Comparison of ENCODE assay signal across 1 cellular context in genomic region chr10:17563452-17563851, GRCh38.
A peak's percentile ranks its signal among the peaks of the same experiment; 100 is the strongest.
TF ChIP-seq lines count a peak whose summit lies in the region.

No MANE protein-coding gene starts in this region.

TF ChIP-seq in K562, 482 proteins besides CTCF, POLR2A, EP300 and RAD21 (continued from another document and continues in another):
- TF ChIP-seq ARID4B (CRISPR knock-in tag; IDR thresholded peaks at IDR 0.05) (no peak), CBFA2T2 (conservative IDR thresholded peaks at IDR 0.05) (no peak), RBM15 (IDR thresholded peaks at IDR 0.05; ENCODE audit: insufficient read depth, low read length) (no peak), E2F8 (IDR thresholded peaks at IDR 0.05; ENCODE audit: low read depth, partially characterized antibody) (no peak), NFE2L1 (tag; IDR thresholded peaks at IDR 0.05; ENCODE audit: borderline replicate concordance, low read depth) (peak; percentile 53; the same call in 1 of the 2 replicates), GABPB1 (CRISPR knock-in tag; IDR thresholded peaks at IDR 0.05) (no peak), ZNF395 (CRISPR knock-in tag; IDR thresholded peaks at IDR 0.05) (no peak), STAG1 (CRISPR knock-in tag; IDR thresholded peaks at IDR 0.05; ENCODE audit: borderline replicate concordance) (no peak), SRSF9 (IDR thresholded peaks at IDR 0.05; ENCODE audit: borderline replicate concordance, low read depth, low read length) (no peak), LEF1 (IDR thresholded peaks at IDR 0.05) (no peak), DEAF1 (CRISPR knock-in tag; IDR thresholded peaks at IDR 0.05) (no peak), MTA2 (IDR thresholded peaks at IDR 0.05; ENCODE audit: low read depth) (no peak), ZNF707 (CRISPR knock-in tag; conservative IDR thresholded peaks at IDR 0.05) (no peak), EP400 (IDR thresholded peaks at IDR 0.05) (no peak), ZKSCAN3 (CRISPR knock-in tag; IDR thresholded peaks at IDR 0.05) (no peak), ETV1 (tag; conservative IDR thresholded peaks at IDR 0.05; ENCODE audit: low read depth) (peak; percentile 69), GABPA (tag; conservative IDR thresholded peaks at IDR 0.05; ENCODE audit: low read depth) (no peak), HDAC6 (IDR thresholded peaks at IDR 0.05; ENCODE audit: low read depth, low read length) (no peak), ZNF239 (CRISPR knock-in tag; IDR thresholded peaks at IDR 0.05) (peak; percentile 29; the same call in 1 of the 2 replicates), ZFP30 (CRISPR knock-in tag; IDR thresholded peaks at IDR 0.05; ENCODE audit: borderline replicate concordance) (no peak), USF2 (CRISPR knock-in tag; IDR thresholded peaks at IDR 0.05) (no peak), MBD2 (IDR thresholded peaks at IDR 0.05; ENCODE audit: borderline replicate concordance, low read depth) (no peak), IFI16 (CRISPR knock-in tag; IDR thresholded peaks at IDR 0.05) (no peak), ELK1 (CRISPR knock-in tag; IDR thresholded peaks at IDR 0.05) (no peak), ELF2 (CRISPR knock-in tag; IDR thresholded peaks at IDR 0.05) (no peak), ZNF764 (CRISPR knock-in tag; IDR thresholded peaks at IDR 0.05; ENCODE audit: low read depth) (no peak), CXXC5 (CRISPR knock-in tag; IDR thresholded peaks at IDR 0.05) (peak; percentile 59), BDP1 (IDR thresholded peaks at IDR 0.05; ENCODE audit: insufficient read depth, insufficient read length) (no peak), NUFIP1 (IDR thresholded peaks at IDR 0.05; ENCODE audit: partially characterized antibody) (peak; percentile 50)
- TF ChIP-seq, protein P1, sequence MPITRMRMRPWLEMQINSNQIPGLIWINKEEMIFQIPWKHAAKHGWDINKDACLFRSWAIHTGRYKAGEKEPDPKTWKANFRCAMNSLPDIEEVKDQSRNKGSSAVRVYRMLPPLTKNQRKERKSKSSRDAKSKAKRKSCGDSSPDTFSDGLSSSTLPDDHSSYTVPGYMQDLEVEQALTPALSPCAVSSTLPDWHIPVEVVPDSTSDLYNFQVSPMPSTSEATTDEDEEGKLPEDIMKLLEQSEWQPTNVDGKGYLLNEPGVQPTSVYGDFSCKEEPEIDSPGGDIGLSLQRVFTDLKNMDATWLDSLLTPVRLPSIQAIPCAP (CRISPR knock-in tag; IDR thresholded peaks at IDR 0.05; ENCODE audit: borderline replicate concordance), result no peak
- TF ChIP-seq, protein P2, sequence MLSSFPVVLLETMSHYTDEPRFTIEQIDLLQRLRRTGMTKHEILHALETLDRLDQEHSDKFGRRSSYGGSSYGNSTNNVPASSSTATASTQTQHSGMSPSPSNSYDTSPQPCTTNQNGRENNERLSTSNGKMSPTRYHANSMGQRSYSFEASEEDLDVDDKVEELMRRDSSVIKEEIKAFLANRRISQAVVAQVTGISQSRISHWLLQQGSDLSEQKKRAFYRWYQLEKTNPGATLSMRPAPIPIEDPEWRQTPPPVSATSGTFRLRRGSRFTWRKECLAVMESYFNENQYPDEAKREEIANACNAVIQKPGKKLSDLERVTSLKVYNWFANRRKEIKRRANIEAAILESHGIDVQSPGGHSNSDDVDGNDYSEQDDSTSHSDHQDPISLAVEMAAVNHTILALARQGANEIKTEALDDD (IDR thresholded peaks at IDR 0.05), result no peak
- TF ChIP-seq, protein P3, sequence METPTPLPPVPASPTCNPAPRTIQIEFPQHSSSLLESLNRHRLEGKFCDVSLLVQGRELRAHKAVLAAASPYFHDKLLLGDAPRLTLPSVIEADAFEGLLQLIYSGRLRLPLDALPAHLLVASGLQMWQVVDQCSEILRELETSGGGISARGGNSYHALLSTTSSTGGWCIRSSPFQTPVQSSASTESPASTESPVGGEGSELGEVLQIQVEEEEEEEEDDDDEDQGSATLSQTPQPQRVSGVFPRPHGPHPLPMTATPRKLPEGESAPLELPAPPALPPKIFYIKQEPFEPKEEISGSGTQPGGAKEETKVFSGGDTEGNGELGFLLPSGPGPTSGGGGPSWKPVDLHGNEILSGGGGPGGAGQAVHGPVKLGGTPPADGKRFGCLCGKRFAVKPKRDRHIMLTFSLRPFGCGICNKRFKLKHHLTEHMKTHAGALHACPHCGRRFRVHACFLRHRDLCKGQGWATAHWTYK (CRISPR knock-in tag; IDR thresholded peaks at IDR 0.05), result no peak
- TF ChIP-seq, protein P4, sequence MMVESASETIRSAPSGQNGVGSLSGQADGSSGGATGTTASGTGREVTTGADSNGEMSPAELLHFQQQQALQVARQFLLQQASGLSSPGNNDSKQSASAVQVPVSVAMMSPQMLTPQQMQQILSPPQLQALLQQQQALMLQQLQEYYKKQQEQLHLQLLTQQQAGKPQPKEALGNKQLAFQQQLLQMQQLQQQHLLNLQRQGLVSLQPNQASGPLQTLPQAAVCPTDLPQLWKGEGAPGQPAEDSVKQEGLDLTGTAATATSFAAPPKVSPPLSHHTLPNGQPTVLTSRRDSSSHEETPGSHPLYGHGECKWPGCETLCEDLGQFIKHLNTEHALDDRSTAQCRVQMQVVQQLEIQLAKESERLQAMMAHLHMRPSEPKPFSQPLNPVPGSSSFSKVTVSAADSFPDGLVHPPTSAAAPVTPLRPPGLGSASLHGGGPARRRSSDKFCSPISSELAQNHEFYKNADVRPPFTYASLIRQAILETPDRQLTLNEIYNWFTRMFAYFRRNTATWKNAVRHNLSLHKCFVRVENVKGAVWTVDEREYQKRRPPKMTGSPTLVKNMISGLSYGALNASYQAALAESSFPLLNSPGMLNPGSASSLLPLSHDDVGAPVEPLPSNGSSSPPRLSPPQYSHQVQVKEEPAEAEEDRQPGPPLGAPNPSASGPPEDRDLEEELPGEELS (CRISPR knock-in tag; IDR thresholded peaks at IDR 0.05; ENCODE audit: borderline replicate concordance), result no peak
- TF ChIP-seq, protein P5, sequence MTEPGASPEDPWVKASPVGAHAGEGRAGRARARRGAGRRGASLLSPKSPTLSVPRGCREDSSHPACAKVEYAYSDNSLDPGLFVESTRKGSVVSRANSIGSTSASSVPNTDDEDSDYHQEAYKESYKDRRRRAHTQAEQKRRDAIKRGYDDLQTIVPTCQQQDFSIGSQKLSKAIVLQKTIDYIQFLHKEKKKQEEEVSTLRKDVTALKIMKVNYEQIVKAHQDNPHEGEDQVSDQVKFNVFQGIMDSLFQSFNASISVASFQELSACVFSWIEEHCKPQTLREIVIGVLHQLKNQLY (CRISPR knock-in tag; conservative IDR thresholded peaks at IDR 0.05), result no peak
- TF ChIP-seq, protein P6, sequence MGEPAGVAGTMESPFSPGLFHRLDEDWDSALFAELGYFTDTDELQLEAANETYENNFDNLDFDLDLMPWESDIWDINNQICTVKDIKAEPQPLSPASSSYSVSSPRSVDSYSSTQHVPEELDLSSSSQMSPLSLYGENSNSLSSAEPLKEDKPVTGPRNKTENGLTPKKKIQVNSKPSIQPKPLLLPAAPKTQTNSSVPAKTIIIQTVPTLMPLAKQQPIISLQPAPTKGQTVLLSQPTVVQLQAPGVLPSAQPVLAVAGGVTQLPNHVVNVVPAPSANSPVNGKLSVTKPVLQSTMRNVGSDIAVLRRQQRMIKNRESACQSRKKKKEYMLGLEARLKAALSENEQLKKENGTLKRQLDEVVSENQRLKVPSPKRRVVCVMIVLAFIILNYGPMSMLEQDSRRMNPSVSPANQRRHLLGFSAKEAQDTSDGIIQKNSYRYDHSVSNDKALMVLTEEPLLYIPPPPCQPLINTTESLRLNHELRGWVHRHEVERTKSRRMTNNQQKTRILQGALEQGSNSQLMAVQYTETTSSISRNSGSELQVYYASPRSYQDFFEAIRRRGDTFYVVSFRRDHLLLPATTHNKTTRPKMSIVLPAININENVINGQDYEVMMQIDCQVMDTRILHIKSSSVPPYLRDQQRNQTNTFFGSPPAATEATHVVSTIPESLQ (CRISPR knock-in tag; IDR thresholded peaks at IDR 0.05), result no peak
- TF ChIP-seq, protein P7, sequence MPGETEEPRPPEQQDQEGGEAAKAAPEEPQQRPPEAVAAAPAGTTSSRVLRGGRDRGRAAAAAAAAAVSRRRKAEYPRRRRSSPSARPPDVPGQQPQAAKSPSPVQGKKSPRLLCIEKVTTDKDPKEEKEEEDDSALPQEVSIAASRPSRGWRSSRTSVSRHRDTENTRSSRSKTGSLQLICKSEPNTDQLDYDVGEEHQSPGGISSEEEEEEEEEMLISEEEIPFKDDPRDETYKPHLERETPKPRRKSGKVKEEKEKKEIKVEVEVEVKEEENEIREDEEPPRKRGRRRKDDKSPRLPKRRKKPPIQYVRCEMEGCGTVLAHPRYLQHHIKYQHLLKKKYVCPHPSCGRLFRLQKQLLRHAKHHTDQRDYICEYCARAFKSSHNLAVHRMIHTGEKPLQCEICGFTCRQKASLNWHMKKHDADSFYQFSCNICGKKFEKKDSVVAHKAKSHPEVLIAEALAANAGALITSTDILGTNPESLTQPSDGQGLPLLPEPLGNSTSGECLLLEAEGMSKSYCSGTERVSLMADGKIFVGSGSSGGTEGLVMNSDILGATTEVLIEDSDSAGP (CRISPR knock-in tag; IDR thresholded peaks at IDR 0.05), result no peak
